Comparison of ENCODE assay signal across 8 cellular contexts in the genomic region with DNA sequence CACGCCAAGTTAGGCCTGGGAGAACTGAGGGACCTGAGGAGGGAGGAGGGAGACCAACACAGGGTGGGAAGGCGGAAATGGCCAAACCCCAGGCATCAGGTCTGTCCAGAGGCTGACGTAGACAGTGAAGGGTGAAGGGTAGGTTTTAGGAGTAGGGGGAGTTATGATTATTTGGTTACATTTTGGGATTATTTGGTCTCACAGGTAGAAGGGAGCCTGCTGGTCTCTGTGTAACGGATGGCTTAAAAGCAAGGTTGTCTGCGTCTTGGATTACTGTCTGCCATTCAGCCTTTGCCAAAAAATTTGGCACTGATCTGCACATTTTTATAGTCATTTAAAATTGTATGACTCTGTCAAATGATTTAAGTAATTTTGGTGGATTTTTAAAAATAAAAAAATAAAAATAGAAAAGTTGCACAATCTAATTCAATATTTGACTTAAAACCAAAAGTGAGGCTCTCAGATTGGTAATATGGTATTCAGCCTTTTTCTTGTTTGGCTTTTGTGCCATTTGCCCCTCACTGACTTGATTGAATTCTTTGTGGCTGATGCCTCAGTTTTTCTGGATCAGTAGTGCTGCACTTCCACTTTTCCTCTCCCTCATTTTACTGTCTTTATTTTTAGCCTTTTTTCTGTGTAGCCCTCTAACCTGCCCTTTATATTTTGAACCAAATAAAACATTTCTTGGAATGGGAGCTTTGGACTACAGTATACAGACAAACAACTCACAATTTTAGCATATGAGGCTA. TPM values are rescaled to one million over a fixed set of nuclear protein-coding genes. Genes with fewer than 3 reads are reported as not detected.
DNase-seq lines count a peak whose midpoint lies in the region; ATAC-seq and TF ChIP-seq lines count a peak whose summit lies in the region.

No MANE protein-coding gene starts in this region.

- H3K27ac ChIP-seq in CD4-positive, CD25-positive, alpha-beta regulatory T cell (ENCODE audit: insufficient read depth, low read length, poor library complexity, severe bottlenecking): peak overlapping the region; percentile 75
- H3K27ac ChIP-seq in hepatocyte: peak overlapping the region; percentile 99

- peak overlapping the region; percentile 91 for H3K4me2 ChIP-seq in hepatocyte

- H3K79me2 ChIP-seq in hepatocyte: peaks cover 45% of the 10 kb centered on the region

- H3K4me1 Mint-ChIP-seq in CD4-positive, CD25-positive, alpha-beta regulatory T cell: peaks cover 15 to 61% (median 49%) of the 10 kb centered on the region in 4 donors
- peaks cover 60% of the 10 kb centered on the region for H3K4me1 Mint-ChIP-seq in activated T-helper 1 cell treated with anti-CD3 and anti-CD28 coated beads, Interleukin-12 subunit alpha, Interleukin-12 subunit beta, Interleukin-2, Interleukin-4 antibody, amounts not matched to agents 30 ng/mL and 10 ng/mL and 1 ng/mL, durations not matched to agents 14 hours and 24 hours and 36 hours (ENCODE audit: low read depth)

- H3K9me3 ChIP-seq in CD4-positive, CD25-positive, alpha-beta regulatory T cell (ENCODE audit: control insufficient read depth in 2 of 2, low read length in 2 of 2): no peaks in the 10 kb centered on the region
- no peaks in the 10 kb centered on the region for H3K9me3 ChIP-seq in hepatocyte (ENCODE audit: low read depth)

- no peaks in the 10 kb centered on the region for H3K9me2 ChIP-seq in hepatocyte (replicated peaks; ENCODE audit: insufficient read depth)

- H3K27me3 ChIP-seq in CD4-positive, CD25-positive, alpha-beta regulatory T cell (ENCODE audit: control insufficient read depth, insufficient read depth, low read length): no peaks in the 10 kb centered on the region
- no peaks in the 10 kb centered on the region for H3K27me3 ChIP-seq in hepatocyte

- H3K4me3 ChIP-seq in CD4-positive, CD25-positive, alpha-beta regulatory T cell (ENCODE audit: low read depth, low read length): peak overlapping the region; percentile 87
- peak overlapping the region; percentile 57 for H3K4me3 ChIP-seq in hepatocyte
- peak overlapping the region; percentile 36 for H3K4me3 ChIP-seq in skeletal muscle cell (ENCODE audit: low read depth, low read length)

- peaks cover 22% of the 10 kb centered on the region for H3K36me3 ChIP-seq in CD4-positive, CD25-positive, alpha-beta regulatory T cell (ENCODE audit: control insufficient read depth, insufficient read depth, low read length)
- H3K36me3 ChIP-seq in hepatocyte (replicated peaks; ENCODE audit: insufficient read depth, low read depth): no peaks in the 10 kb centered on the region

- H2AFZ ChIP-seq in hepatocyte: peak overlapping the region; percentile 74

- peak in 1 of 2 donors; percentile 6 for ATAC-seq in CD4-positive, CD25-positive, alpha-beta regulatory T cell (ENCODE audit: low read depth in 2 of 2)
- ATAC-seq in GM19328 (IDR thresholded peaks at IDR 0.05; ENCODE audit: unreplicated experiment) (peak; percentile 24), HG03558 (IDR thresholded peaks at IDR 0.05; ENCODE audit: extremely low read depth, unreplicated experiment) (peak; percentile 24)

- no peaks in the 10 kb centered on the region for H3K27me3 Mint-ChIP-seq in CD4-positive, CD25-positive, alpha-beta regulatory T cell
- H3K27me3 Mint-ChIP-seq in activated T-helper 1 cell treated with anti-CD3 and anti-CD28 coated beads, Interleukin-12 subunit alpha, Interleukin-12 subunit beta, Interleukin-2, Interleukin-4 antibody, amounts not matched to agents 30 ng/mL and 10 ng/mL and 1 ng/mL, durations not matched to agents 14 hours and 24 hours and 36 hours (ENCODE audit: insufficient read depth): no peaks in the 10 kb centered on the region

- H3K4me3 Mint-ChIP-seq in CD4-positive, CD25-positive, alpha-beta regulatory T cell: peak overlapping the region; percentile 95 to 100 (median 98)
- H3K4me3 Mint-ChIP-seq in activated T-helper 1 cell treated with anti-CD3 and anti-CD28 coated beads, Interleukin-12 subunit alpha, Interleukin-12 subunit beta, Interleukin-2, Interleukin-4 antibody, amounts not matched to agents 30 ng/mL and 10 ng/mL and 1 ng/mL, durations not matched to agents 14 hours and 24 hours and 36 hours: peak overlapping the region; percentile 100

- TF ChIP-seq CTCF in hepatocyte (IDR thresholded peaks at IDR 0.05; ENCODE audit: poor library complexity): no peak

- intact Hi-C loops in activated T-helper 1 cell treated with anti-CD3 and anti-CD28 coated beads, Interleukin-12 subunit alpha, Interleukin-12 subunit beta, Interleukin-2, Interleukin-4 antibody, amounts not matched to agents 30 ng/mL and 10 ng/mL and 1 ng/mL, durations not matched to agents 14 hours and 24 hours and 36 hours (cut with micrococcal nuclease): loop anchor here (1.0 to 5.0 kb wide), 2 partner anchors 8 to 435 kb away; partner anchors contain the start of genes CLTA, GBA2 and RGP1

- no peaks in the 10 kb centered on the region for H3K9me3 Mint-ChIP-seq in CD4-positive, CD25-positive, alpha-beta regulatory T cell
- H3K9me3 Mint-ChIP-seq in activated T-helper 1 cell treated with anti-CD3 and anti-CD28 coated beads, Interleukin-12 subunit alpha, Interleukin-12 subunit beta, Interleukin-2, Interleukin-4 antibody, amounts not matched to agents 30 ng/mL and 10 ng/mL and 1 ng/mL, durations not matched to agents 14 hours and 24 hours and 36 hours: no peaks in the 10 kb centered on the region

- H3K27ac Mint-ChIP-seq in CD4-positive, CD25-positive, alpha-beta regulatory T cell: peak overlapping the region; percentile 94 to 98 (median 95)
- peak overlapping the region; percentile 90 for H3K27ac Mint-ChIP-seq in activated T-helper 1 cell treated with anti-CD3 and anti-CD28 coated beads, Interleukin-12 subunit alpha, Interleukin-12 subunit beta, Interleukin-2, Interleukin-4 antibody, amounts not matched to agents 30 ng/mL and 10 ng/mL and 1 ng/mL, durations not matched to agents 14 hours and 24 hours and 36 hours

- peaks cover 20% of the 10 kb centered on the region for H3K36me3 Mint-ChIP-seq in CD4-positive, CD25-positive, alpha-beta regulatory T cell
- H3K36me3 Mint-ChIP-seq in activated T-helper 1 cell treated with anti-CD3 and anti-CD28 coated beads, Interleukin-12 subunit alpha, Interleukin-12 subunit beta, Interleukin-2, Interleukin-4 antibody, amounts not matched to agents 30 ng/mL and 10 ng/mL and 1 ng/mL, durations not matched to agents 14 hours and 24 hours and 36 hours (ENCODE audit: low read depth): peaks cover 19% of the 10 kb centered on the region

- no peak for DNase-seq in CD4-positive, CD25-positive, alpha-beta regulatory T cell
- DNase-seq in activated T-helper 1 cell treated with anti-CD3 and anti-CD28 coated beads, Interleukin-12 subunit alpha, Interleukin-12 subunit beta, Interleukin-2, Interleukin-4 antibody, amounts not matched to agents 30 ng/mL and 10 ng/mL and 1 ng/mL, durations not matched to agents 14 hours and 24 hours and 36 hours (ENCODE audit: low spot score): no peak
- DNase-seq in hepatocyte (ENCODE audit: low spot score): no peak
- DNase-seq in skeletal muscle cell (ENCODE audit: low read depth): no peak
- no peak for DNase-seq in amniotic stem cell (lab: John Stamatoyannopoulos, UW)
- DNase-seq in activated CD4-positive, CD25-positive, alpha-beta regulatory T cell (lab: John Stamatoyannopoulos, UW): no peak

- H3K4me1 ChIP-seq in CD4-positive, CD25-positive, alpha-beta regulatory T cell (ENCODE audit: control insufficient read depth, insufficient read depth, low read length, poor library complexity, severe bottlenecking): peaks cover 24% of the 10 kb centered on the region
- peaks cover 14% of the 10 kb centered on the region for H3K4me1 ChIP-seq in hepatocyte (ENCODE audit: insufficient read depth)

- H4K20me1 ChIP-seq in hepatocyte (ENCODE audit: insufficient read depth, poor library complexity, severe bottlenecking): no peaks in the 10 kb centered on the region

- WGBS in hepatocyte (ENCODE audit: low lambda C conversion rate, missing lambda C conversion rate): 14% methylated on average over 5 of the region's 5 CpGs

RNA-seq across cellular contexts. Expression of gene MSMP, which starts 3.6 kb away (rescaled TPM):
- total RNA-seq in CD4-positive, CD25-positive, alpha-beta regulatory T cell: not detected
- polyA plus RNA-seq in CD4-positive, CD25-positive, alpha-beta regulatory T cell: under 1 TPM in 1 of 4 donors, not detected in 3; 0.69 TPM
- total RNA-seq in activated T-helper 1 cell treated with anti-CD3 and anti-CD28 coated beads, Interleukin-12 subunit alpha, Interleukin-12 subunit beta, Interleukin-2, Interleukin-4 antibody, amounts not matched to agents 30 ng/mL and 10 ng/mL and 1 ng/mL, durations not matched to agents 14 hours and 24 hours and 36 hours: not detected in 2 replicates
- total RNA-seq in hepatocyte: not detected in 2 replicates
- polyA plus RNA-seq in hepatocyte: not detected in 2 replicates

RNA-seq across cellular contexts. Expression of gene RGP1, which starts 8.6 kb away (rescaled TPM):
- total RNA-seq in CD4-positive, CD25-positive, alpha-beta regulatory T cell: 22.8 TPM
- 10 to 100 TPM in 1 of 4 donors, 1 to 10 TPM in 3; 4.6 to 10.2 (median 7.0) TPM for polyA plus RNA-seq in CD4-positive, CD25-positive, alpha-beta regulatory T cell
- total RNA-seq in activated T-helper 1 cell treated with anti-CD3 and anti-CD28 coated beads, Interleukin-12 subunit alpha, Interleukin-12 subunit beta, Interleukin-2, Interleukin-4 antibody, amounts not matched to agents 30 ng/mL and 10 ng/mL and 1 ng/mL, durations not matched to agents 14 hours and 24 hours and 36 hours: 18.4 and 18.9 TPM in 2 replicates
- total RNA-seq in hepatocyte: 17.1 and 19.3 TPM in 2 replicates
- polyA plus RNA-seq in hepatocyte: 11.2 and 11.4 TPM in 2 replicates

RNA-seq across cellular contexts. Expression of gene GBA2, which starts 8.7 kb away (rescaled TPM):
- 47.9 TPM for total RNA-seq in CD4-positive, CD25-positive, alpha-beta regulatory T cell
- polyA plus RNA-seq in CD4-positive, CD25-positive, alpha-beta regulatory T cell: 10 to 100 TPM; 18.7 to 27.1 (median 21.2) TPM
- total RNA-seq in activated T-helper 1 cell treated with anti-CD3 and anti-CD28 coated beads, Interleukin-12 subunit alpha, Interleukin-12 subunit beta, Interleukin-2, Interleukin-4 antibody, amounts not matched to agents 30 ng/mL and 10 ng/mL and 1 ng/mL, durations not matched to agents 14 hours and 24 hours and 36 hours: 54.7 and 58.4 TPM in 2 replicates
- total RNA-seq in hepatocyte: 58.5 and 60.5 TPM in 2 replicates
- polyA plus RNA-seq in hepatocyte: 77.5 and 80.2 TPM in 2 replicates

RNA-seq across cellular contexts. Expression of gene CREB3, which starts 25.2 kb away (rescaled TPM):
- total RNA-seq in CD4-positive, CD25-positive, alpha-beta regulatory T cell: 14.6 TPM
- 10 to 100 TPM; 33.4 to 36.4 (median 34.6) TPM for polyA plus RNA-seq in CD4-positive, CD25-positive, alpha-beta regulatory T cell
- total RNA-seq in activated T-helper 1 cell treated with anti-CD3 and anti-CD28 coated beads, Interleukin-12 subunit alpha, Interleukin-12 subunit beta, Interleukin-2, Interleukin-4 antibody, amounts not matched to agents 30 ng/mL and 10 ng/mL and 1 ng/mL, durations not matched to agents 14 hours and 24 hours and 36 hours: 32.1 and 32.6 TPM in 2 replicates
- total RNA-seq in hepatocyte: 54.6 and 69.6 TPM in 2 replicates
- polyA plus RNA-seq in hepatocyte: 79.8 and 79.9 TPM in 2 replicates

RNA-seq across cellular contexts. Expression of gene TLN1, which starts 25.7 kb away (rescaled TPM):
- 277 TPM for total RNA-seq in CD4-positive, CD25-positive, alpha-beta regulatory T cell
- 10 to 100 TPM; 33.7 to 36.2 (median 35.9) TPM for polyA plus RNA-seq in CD4-positive, CD25-positive, alpha-beta regulatory T cell
- total RNA-seq in activated T-helper 1 cell treated with anti-CD3 and anti-CD28 coated beads, Interleukin-12 subunit alpha, Interleukin-12 subunit beta, Interleukin-2, Interleukin-4 antibody, amounts not matched to agents 30 ng/mL and 10 ng/mL and 1 ng/mL, durations not matched to agents 14 hours and 24 hours and 36 hours: 229 and 230 TPM in 2 replicates
- total RNA-seq in hepatocyte: 100 and 113 TPM in 2 replicates
- 70.5 and 73.4 TPM in 2 replicates for polyA plus RNA-seq in hepatocyte

Comparison
In these comparisons a context has a peak if more than half of its experiments do, and no peak if none do; other contexts are left out.
1. H3K4me3 ChIP-seq: peak in every context shown above with its lines; median percentile 87 in CD4-positive, CD25-positive, alpha-beta regulatory T cell; 57 in hepatocyte; 36 in skeletal muscle cell.